9 cellular contexts compared by ENCODE assay signal in genomic region chr9:70256123-70256551, GRCh38. TPM values are rescaled to one million over a fixed set of nuclear protein-coding genes. Genes with fewer than 3 reads are reported as not detected.
DNase-seq lines count a peak whose midpoint lies in the region; ATAC-seq and TF ChIP-seq lines count a peak whose summit lies in the region.
"Had no signal": no experiment of that assay in that cellular context is flagged by ENCODE, and none has a peak within 500 bp of the region (broad histone marks: within the 10 kb centered on the region; RNA-seq: fewer than 3 reads in every experiment).

No MANE protein-coding gene starts in this region.

- H3K4me1 ChIP-seq in foreskin keratinocyte, result peaks cover 26% of the 10 kb centered on the region

- no peak for TF ChIP-seq CTCF in foreskin keratinocyte (conservative IDR thresholded peaks at IDR 0.05)
- no peak for TF ChIP-seq CTCF in retinal pigment epithelial cell (conservative IDR thresholded peaks at IDR 0.05; ENCODE audit: low read depth, low read length)

- DNase-seq in ELF-1 (ENCODE audit: low read depth, low spot score) (peak; percentile 36), foreskin keratinocyte (peak; percentile 46 to 85), retinal pigment epithelial cell (ENCODE audit: low read depth) (peak; percentile 83), erythroblast (lab: John Stamatoyannopoulos, UW) (no peak), cerebellar nuclear complex (lab: John Stamatoyannopoulos, UW) (no peak), NCI-H774 (lab: John Stamatoyannopoulos, UW) (no peak)
- DNase-seq: activated T-cell treated with anti-CD3 and anti-CD28 coated beads, Interleukin-2, amount 50 U/mL, for 48 hours had no signal

- H3K27me3 ChIP-seq in foreskin keratinocyte, result no peaks in the 10 kb centered on the region

- H3K27ac ChIP-seq in foreskin keratinocyte, result peak overlapping the region; percentile 58

- peak overlapping the region; percentile 68 for H3K4me3 ChIP-seq in retinal pigment epithelial cell (ENCODE audit: low read length)

- TF ChIP-seq POLR2A in erythroblast (IDR thresholded peaks at IDR 0.05; ENCODE audit: low read length), result no peak

- ATAC-seq in SK-N-SH treated with all-trans-retinoic acid at 6 μM for 48 hours (peak; percentile 53), foreskin keratinocyte (peak; percentile 29), HG03108 (IDR thresholded peaks at IDR 0.05; ENCODE audit: unreplicated experiment) (no peak)

TF ChIP-seq in SK-N-SH treated with all-trans-retinoic acid at 6 μM for 48 hours, 23 proteins besides CTCF, POLR2A, EP300 and RAD21:
- TF ChIP-seq ZNF70 (CRISPR knock-in tag; IDR thresholded peaks at IDR 0.05), result no peak
- no peak for TF ChIP-seq ZFP3 (CRISPR knock-in tag; IDR thresholded peaks at IDR 0.05)
TF ChIP-seq in SK-N-SH treated with all-trans-retinoic acid at 6 μM for 48 hours: peak in this region for 0.

RNA-seq across cellular contexts. Expression of gene SMC5, which starts 2.6 kb away (rescaled TPM):
- 28.2 and 30.5 TPM in 2 replicates for total RNA-seq in foreskin keratinocyte
- 5.2 and 6.4 TPM in 2 replicates for polyA plus RNA-seq in foreskin keratinocyte

Comparison
In these comparisons a context has a peak if more than half of its experiments do, and no peak if none do; other contexts are left out.
1. DNase-seq: peak in ELF-1 (single experiment), foreskin keratinocyte (2 of 2) and retinal pigment epithelial cell (single experiment); none in erythroblast (0 of 2), cerebellar nuclear complex (0 of 2) and NCI-H774 (single experiment).